ENCODE assay signal across 16 cellular contexts in the genomic region with DNA sequence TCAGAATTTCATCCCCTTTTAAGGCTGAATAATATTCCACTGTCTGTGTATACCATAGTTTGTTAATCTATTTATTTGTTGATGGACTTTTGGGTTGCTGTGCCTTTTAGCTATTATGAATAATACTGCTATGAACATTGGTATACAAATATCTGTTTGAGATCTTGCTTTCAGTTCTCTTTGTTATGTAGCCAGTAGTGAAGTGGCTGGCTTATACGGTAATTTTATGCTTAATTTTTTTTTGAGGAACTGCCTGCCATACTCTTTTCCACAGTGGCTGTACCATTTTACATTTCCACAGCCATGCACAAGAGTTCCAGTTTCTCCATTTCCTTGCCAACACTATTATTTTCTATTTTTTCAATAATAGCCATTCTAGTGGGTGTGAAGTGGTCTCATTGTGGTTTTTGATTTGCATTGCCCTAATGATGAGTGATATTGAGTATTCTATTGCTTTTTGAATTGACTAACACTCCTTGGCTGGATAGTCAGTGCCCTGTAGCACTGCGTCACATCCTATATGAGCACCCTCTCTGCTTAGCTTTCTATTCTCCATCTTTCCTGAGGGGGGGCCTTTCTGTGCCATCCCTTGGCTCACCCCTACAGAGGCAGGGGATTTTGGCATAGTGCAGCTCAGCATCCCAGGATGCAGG. TPM values are rescaled to one million over a fixed set of nuclear protein-coding genes. Genes with fewer than 3 reads are reported as not detected.
DNase-seq lines count a peak whose midpoint lies in the region; ATAC-seq and TF ChIP-seq lines count a peak whose summit lies in the region.
"Had no signal": no experiment of that assay in that cellular context is flagged by ENCODE, and none has a peak within 500 bp of the region (broad histone marks: within the 10 kb centered on the region; RNA-seq: fewer than 3 reads in every experiment).

No MANE protein-coding gene starts in this region.

- peaks cover 6% of the 10 kb centered on the region for H3K4me1 Mint-ChIP-seq in stimulated activated memory B cell treated with anti-CD40 and anti-IgM and Interleukin-4, amounts not matched to agents 10 μg/mL and 1 μg/mL and 100 μg/mL, for 72 hours
- no peaks in the 10 kb centered on the region for H3K4me1 Mint-ChIP-seq in activated CD4-positive, alpha-beta T cell treated with anti-CD3 and anti-CD28 coated beads, Interleukin-2, amount 10 ng/mL, durations not matched to agents 24 days and 14 days
- no peaks in the 10 kb centered on the region for H3K4me1 Mint-ChIP-seq in type B pancreatic cell (ENCODE audit: unreplicated experiment)

- intact Hi-C loops in activated CD4-positive, alpha-beta T cell treated with anti-CD3 and anti-CD28 coated beads, Interleukin-2, amount 10 ng/mL, durations not matched to agents 24 days and 14 days (cut with micrococcal nuclease) = no loop called here

- TF ChIP-seq CTCF in type B pancreatic cell (conservative IDR thresholded peaks at IDR 0.05) = no peak

- H3K4me3 Mint-ChIP-seq in stimulated activated memory B cell treated with anti-CD40 and anti-IgM and Interleukin-4, amounts not matched to agents 10 μg/mL and 1 μg/mL and 100 μg/mL, for 72 hours = no peak overlapping the region
- H3K4me3 Mint-ChIP-seq in activated CD4-positive, alpha-beta T cell treated with anti-CD3 and anti-CD28 coated beads, Interleukin-2, amount 10 ng/mL, durations not matched to agents 24 days and 14 days = no peak overlapping the region
- no peak overlapping the region for H3K4me3 Mint-ChIP-seq in type B pancreatic cell
- H3K4me3 Mint-ChIP-seq: CD4-positive, alpha-beta memory T cell; naive B cell had no signal

- H3K27ac Mint-ChIP-seq in stimulated activated memory B cell treated with anti-CD40 and anti-IgM and Interleukin-4, amounts not matched to agents 10 μg/mL and 1 μg/mL and 100 μg/mL, for 72 hours = no peak overlapping the region
- H3K27ac Mint-ChIP-seq in activated CD4-positive, alpha-beta T cell treated with anti-CD3 and anti-CD28 coated beads, Interleukin-2, amount 10 ng/mL, durations not matched to agents 24 days and 14 days = no peak overlapping the region
- H3K27ac Mint-ChIP-seq in type B pancreatic cell = no peak overlapping the region
- H3K27ac Mint-ChIP-seq: CD4-positive, alpha-beta memory T cell; naive B cell had no signal

- ATAC-seq in GM18907 (IDR thresholded peaks at IDR 0.05; ENCODE audit: unreplicated experiment) = peak; percentile 79
- peak; percentile 74 for ATAC-seq in GM21619 (IDR thresholded peaks at IDR 0.05; ENCODE audit: unreplicated experiment)
- ATAC-seq in HG03103 (IDR thresholded peaks at IDR 0.05; ENCODE audit: low read depth, unreplicated experiment) = peak; percentile 54
- ATAC-seq in stimulated activated memory B cell treated with anti-CD40 and anti-IgM and Interleukin-4, amounts not matched to agents 10 μg/mL and 1 μg/mL and 100 μg/mL, for 72 hours = peak; percentile 65
- ATAC-seq: HCT116, right lobe of liver had no signal

- DNase-seq in activated CD4-positive, alpha-beta T cell treated with anti-CD3 and anti-CD28 coated beads, Interleukin-2, amount 10 ng/mL, durations not matched to agents 24 days and 14 days = no peak
- DNase-seq in MV-4-11 (lab: John Stamatoyannopoulos, UW) (no peak), RKO (ENCODE audit: low spot score) (no peak), type B pancreatic cell (ENCODE audit: extremely low spot score, unreplicated experiment) (no peak)
- DNase-seq: activated CD4-positive, alpha-beta T cell treated with anti-CD3 and anti-CD28 coated beads, Interleukin-2, amount 50 U/mL, for 48 hours; activated effector memory CD4-positive, alpha-beta T cell treated with anti-CD3 and anti-CD28 coated beads, Interleukin-2, amount 50 U/mL, for 16 hours; CD4-positive, alpha-beta memory T cell; KG1; naive B cell; NCI-H2081 treated with DMSO at 0.1 percent for 48 hours; right lobe of liver had no signal

- H3K9me3 Mint-ChIP-seq in stimulated activated memory B cell treated with anti-CD40 and anti-IgM and Interleukin-4, amounts not matched to agents 10 μg/mL and 1 μg/mL and 100 μg/mL, for 72 hours = peaks cover 8% of the 10 kb centered on the region
- no peaks in the 10 kb centered on the region for H3K9me3 Mint-ChIP-seq in activated CD4-positive, alpha-beta T cell treated with anti-CD3 and anti-CD28 coated beads, Interleukin-2, amount 10 ng/mL, durations not matched to agents 24 days and 14 days
- H3K9me3 Mint-ChIP-seq in type B pancreatic cell = no peaks in the 10 kb centered on the region
- H3K9me3 Mint-ChIP-seq: CD4-positive, alpha-beta memory T cell; naive B cell had no signal

- H3K36me3 Mint-ChIP-seq in stimulated activated memory B cell treated with anti-CD40 and anti-IgM and Interleukin-4, amounts not matched to agents 10 μg/mL and 1 μg/mL and 100 μg/mL, for 72 hours = no peaks in the 10 kb centered on the region
- H3K36me3 Mint-ChIP-seq in activated CD4-positive, alpha-beta T cell treated with anti-CD3 and anti-CD28 coated beads, Interleukin-2, amount 10 ng/mL, durations not matched to agents 24 days and 14 days (ENCODE audit: low read depth) = no peaks in the 10 kb centered on the region
- H3K36me3 Mint-ChIP-seq in type B pancreatic cell = no peaks in the 10 kb centered on the region
- H3K36me3 Mint-ChIP-seq: CD4-positive, alpha-beta memory T cell; naive B cell had no signal

- peaks cover 51% of the 10 kb centered on the region for H3K27me3 Mint-ChIP-seq in stimulated activated memory B cell treated with anti-CD40 and anti-IgM and Interleukin-4, amounts not matched to agents 10 μg/mL and 1 μg/mL and 100 μg/mL, for 72 hours
- H3K27me3 Mint-ChIP-seq in activated CD4-positive, alpha-beta T cell treated with anti-CD3 and anti-CD28 coated beads, Interleukin-2, amount 10 ng/mL, durations not matched to agents 24 days and 14 days = peaks cover 1% of the 10 kb centered on the region
- H3K27me3 Mint-ChIP-seq in type B pancreatic cell = no peaks in the 10 kb centered on the region

RNA-seq across cellular contexts. Expression of a gene that starts 29.4 kb away (rescaled TPM):
- total RNA-seq in activated CD4-positive, alpha-beta T cell treated with anti-CD3 and anti-CD28 coated beads, Interleukin-2, amount 10 ng/mL, durations not matched to agents 24 days and 14 days = 0.54 and 0.73 TPM in 2 replicates
- total RNA-seq in type B pancreatic cell (ENCODE audit: low replicate concordance) = 11.7 and 13.3 TPM in 2 replicates
- total RNA-seq: CD4-positive, alpha-beta memory T cell had no signal
